In the genomic region with DNA sequence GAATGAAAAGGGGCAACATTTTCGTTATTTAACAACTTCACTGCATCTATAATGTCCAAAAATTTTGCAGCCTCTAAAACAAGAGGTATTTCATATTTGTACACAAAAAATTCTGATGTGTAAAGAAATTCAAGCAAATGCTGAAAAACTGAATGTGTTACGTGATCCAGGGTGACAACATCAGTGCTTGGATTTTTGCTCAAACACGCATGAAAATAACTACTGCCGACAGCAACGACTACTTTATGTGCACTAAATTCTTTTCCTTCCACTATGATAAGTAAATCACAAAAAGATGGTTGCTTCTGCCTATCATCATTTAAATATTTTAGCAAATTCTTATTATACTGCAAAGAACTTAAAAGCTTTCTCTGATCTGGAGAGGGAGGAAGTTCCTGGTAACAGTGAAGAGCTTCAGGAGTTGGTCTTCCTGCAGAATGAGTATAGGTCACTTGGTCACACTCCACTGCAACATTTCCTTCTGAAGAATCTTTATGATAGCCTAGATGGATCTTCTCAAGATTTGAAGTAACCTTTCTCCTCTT, we compare ENCODE assay signal across 1 cellular context.
TF ChIP-seq lines count a peak whose summit lies in the region.

No MANE protein-coding gene starts in this region.

TF ChIP-seq in K562, 482 proteins besides CTCF, POLR2A, EP300 and RAD21:
- TF ChIP-seq DNMT1 (IDR thresholded peaks at IDR 0.05) (no peak), EGR1 (conservative IDR thresholded peaks at IDR 0.05) (no peak), ZNF764 (CRISPR knock-in tag; IDR thresholded peaks at IDR 0.05; ENCODE audit: low read depth) (no peak), FOXK2 (conservative IDR thresholded peaks at IDR 0.05 in 1 of 2, IDR thresholded peaks at IDR 0.05 in 1 of 2; ENCODE audit: low read depth in 2 of 2) (0 out of 4 replicates have a peak, but pooled peaks of 1 of the 2 experiments have one; percentile 16), SAFB2 (IDR thresholded peaks at IDR 0.05; ENCODE audit: borderline replicate concordance, low read depth, low read length, severe bottlenecking) (no peak), ZNF699 (CRISPR knock-in tag; IDR thresholded peaks at IDR 0.05; ENCODE audit: insufficient replicate concordance) (no peak), KDM5B (IDR thresholded peaks at IDR 0.05; ENCODE audit: insufficient replicate concordance, low read depth, low read length) (no peak), HDAC6 (IDR thresholded peaks at IDR 0.05; ENCODE audit: low read depth, low read length) (no peak), TRIM24 (IDR thresholded peaks at IDR 0.05) (no peak), SIN3A (IDR thresholded peaks at IDR 0.05; ENCODE audit: borderline replicate concordance in 2 of 2, control insufficient read depth in 1 of 2, low read depth in 2 of 2, low read length in 2 of 2) (peak in 1 of 2 experiments; percentile 28; a peak in 1 of 4 replicates), SPI1 (IDR thresholded peaks at IDR 0.05; ENCODE audit: borderline replicate concordance, low read depth, low read length) (peak; percentile 78; the same call in 1 of the 2 replicates), ZNF253 (CRISPR knock-in tag; conservative IDR thresholded peaks at IDR 0.05) (no peak), HNRNPH1 (optimal IDR thresholded peaks at IDR 0.05; ENCODE audit: low read depth, low read length) (no peak), SP1 (CRISPR knock-in tag; IDR thresholded peaks at IDR 0.05) (0 out of 2 replicates have a peak, but pooled peaks have one; percentile 42)
- TF ChIP-seq, protein P1, sequence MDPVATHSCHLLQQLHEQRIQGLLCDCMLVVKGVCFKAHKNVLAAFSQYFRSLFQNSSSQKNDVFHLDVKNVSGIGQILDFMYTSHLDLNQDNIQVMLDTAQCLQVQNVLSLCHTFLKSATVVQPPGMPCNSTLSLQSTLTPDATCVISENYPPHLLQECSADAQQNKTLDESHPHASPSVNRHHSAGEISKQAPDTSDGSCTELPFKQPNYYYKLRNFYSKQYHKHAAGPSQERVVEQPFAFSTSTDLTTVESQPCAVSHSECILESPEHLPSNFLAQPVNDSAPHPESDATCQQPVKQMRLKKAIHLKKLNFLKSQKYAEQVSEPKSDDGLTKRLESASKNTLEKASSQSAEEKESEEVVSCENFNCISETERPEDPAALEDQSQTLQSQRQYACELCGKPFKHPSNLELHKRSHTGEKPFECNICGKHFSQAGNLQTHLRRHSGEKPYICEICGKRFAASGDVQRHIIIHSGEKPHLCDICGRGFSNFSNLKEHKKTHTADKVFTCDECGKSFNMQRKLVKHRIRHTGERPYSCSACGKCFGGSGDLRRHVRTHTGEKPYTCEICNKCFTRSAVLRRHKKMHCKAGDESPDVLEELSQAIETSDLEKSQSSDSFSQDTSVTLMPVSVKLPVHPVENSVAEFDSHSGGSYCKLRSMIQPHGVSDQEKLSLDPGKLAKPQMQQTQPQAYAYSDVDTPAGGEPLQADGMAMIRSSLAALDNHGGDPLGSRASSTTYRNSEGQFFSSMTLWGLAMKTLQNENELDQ (CRISPR knock-in tag; IDR thresholded peaks at IDR 0.05; ENCODE audit: borderline replicate concordance) = no peak
- TF ChIP-seq, protein P2, sequence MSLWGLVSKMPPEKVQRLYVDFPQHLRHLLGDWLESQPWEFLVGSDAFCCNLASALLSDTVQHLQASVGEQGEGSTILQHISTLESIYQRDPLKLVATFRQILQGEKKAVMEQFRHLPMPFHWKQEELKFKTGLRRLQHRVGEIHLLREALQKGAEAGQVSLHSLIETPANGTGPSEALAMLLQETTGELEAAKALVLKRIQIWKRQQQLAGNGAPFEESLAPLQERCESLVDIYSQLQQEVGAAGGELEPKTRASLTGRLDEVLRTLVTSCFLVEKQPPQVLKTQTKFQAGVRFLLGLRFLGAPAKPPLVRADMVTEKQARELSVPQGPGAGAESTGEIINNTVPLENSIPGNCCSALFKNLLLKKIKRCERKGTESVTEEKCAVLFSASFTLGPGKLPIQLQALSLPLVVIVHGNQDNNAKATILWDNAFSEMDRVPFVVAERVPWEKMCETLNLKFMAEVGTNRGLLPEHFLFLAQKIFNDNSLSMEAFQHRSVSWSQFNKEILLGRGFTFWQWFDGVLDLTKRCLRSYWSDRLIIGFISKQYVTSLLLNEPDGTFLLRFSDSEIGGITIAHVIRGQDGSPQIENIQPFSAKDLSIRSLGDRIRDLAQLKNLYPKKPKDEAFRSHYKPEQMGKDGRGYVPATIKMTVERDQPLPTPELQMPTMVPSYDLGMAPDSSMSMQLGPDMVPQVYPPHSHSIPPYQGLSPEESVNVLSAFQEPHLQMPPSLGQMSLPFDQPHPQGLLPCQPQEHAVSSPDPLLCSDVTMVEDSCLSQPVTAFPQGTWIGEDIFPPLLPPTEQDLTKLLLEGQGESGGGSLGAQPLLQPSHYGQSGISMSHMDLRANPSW (CRISPR knock-in tag; IDR thresholded peaks at IDR 0.05) = no peak
